In genomic region chr14:74973003-74973614, GRCh38 we compare ENCODE assay signal across 9 cellular contexts. TPM values are rescaled to one million over a fixed set of nuclear protein-coding genes. Genes with fewer than 3 reads are reported as not detected.
A peak's percentile ranks its signal among the peaks of the same experiment; 100 is the strongest.
DNase-seq lines count a peak whose midpoint lies in the region; ATAC-seq lines count a peak whose summit lies in the region.
"Had no signal": no experiment of that assay in that cellular context is flagged by ENCODE, and none has a peak within 500 bp of the region (broad histone marks: within the 10 kb centered on the region; RNA-seq: fewer than 3 reads in every experiment).

No MANE protein-coding gene starts in this region.

- no peak overlapping the region for H3K27ac Mint-ChIP-seq in stimulated activated memory B cell treated with anti-CD40 and anti-IgM and Interleukin-4, amounts not matched to agents 10 μg/mL and 1 μg/mL and 100 μg/mL, for 72 hours
- no peak overlapping the region for H3K27ac Mint-ChIP-seq in activated T-helper 2 cell treated with anti-CD3 and anti-CD28 coated beads, Interferon-gamma antibody, Interleukin-2, Interleukin-4, amounts not matched to agents 10 μg/mL and 5 μg/mL and 100 μg/mL, durations not matched to agents 14 hours and 24 hours and 36 hours

- H3K36me3 Mint-ChIP-seq in stimulated activated memory B cell treated with anti-CD40 and anti-IgM and Interleukin-4, amounts not matched to agents 10 μg/mL and 1 μg/mL and 100 μg/mL, for 72 hours = no peaks in the 10 kb centered on the region
- H3K36me3 Mint-ChIP-seq in activated T-helper 2 cell treated with anti-CD3 and anti-CD28 coated beads, Interferon-gamma antibody, Interleukin-2, Interleukin-4, amounts not matched to agents 10 μg/mL and 5 μg/mL and 100 μg/mL, durations not matched to agents 14 hours and 24 hours and 36 hours (ENCODE audit: low read depth) = no peaks in the 10 kb centered on the region

- no peaks in the 10 kb centered on the region for H3K4me1 Mint-ChIP-seq in stimulated activated memory B cell treated with anti-CD40 and anti-IgM and Interleukin-4, amounts not matched to agents 10 μg/mL and 1 μg/mL and 100 μg/mL, for 72 hours
- H3K4me1 Mint-ChIP-seq in activated T-helper 2 cell treated with anti-CD3 and anti-CD28 coated beads, Interferon-gamma antibody, Interleukin-2, Interleukin-4, amounts not matched to agents 10 μg/mL and 5 μg/mL and 100 μg/mL, durations not matched to agents 14 hours and 24 hours and 36 hours (ENCODE audit: low read depth) = no peaks in the 10 kb centered on the region

- ATAC-seq in right cardiac atrium (peak; percentile 59 to 83), GM21526 (IDR thresholded peaks at IDR 0.05; ENCODE audit: low FRiP score, unreplicated experiment) (no peak)
- peak; percentile 24 for ATAC-seq in stimulated activated memory B cell treated with anti-CD40 and anti-IgM and Interleukin-4, amounts not matched to agents 10 μg/mL and 1 μg/mL and 100 μg/mL, for 72 hours
- ATAC-seq: A549 had no signal

- WGBS in right cardiac atrium = 62% methylated on average over 15 of the region's 15 CpGs

- no peaks in the 10 kb centered on the region for H3K27me3 ChIP-seq in right cardiac atrium (ENCODE audit: control insufficient read depth, insufficient read depth)

- H3K9me3 ChIP-seq in right cardiac atrium (ENCODE audit: control insufficient read depth, low read length) = no peaks in the 10 kb centered on the region
- H3K9me3 ChIP-seq: A549 had no signal

- peaks cover 19% of the 10 kb centered on the region for H3K4me1 ChIP-seq in right cardiac atrium (ENCODE audit: control insufficient read depth, insufficient read depth, low read length)
- H3K4me1 ChIP-seq: A549 had no signal

- intact Hi-C loops in right cardiac atrium (cut with DNase I) = no loop called here
- intact Hi-C loops in activated T-helper 2 cell treated with anti-CD3 and anti-CD28 coated beads, Interferon-gamma antibody, Interleukin-2, Interleukin-4, amounts not matched to agents 10 μg/mL and 5 μg/mL and 100 μg/mL, durations not matched to agents 14 hours and 24 hours and 36 hours (cut with micrococcal nuclease) = no loop called here

- peak; percentile 25 for DNase-seq in NCI-H146 (lab: John Stamatoyannopoulos, UW)
- DNase-seq in NCI-H146 treated with DMSO at 0.1 percent for 48 hours (lab: John Stamatoyannopoulos, UW; ENCODE audit: unreplicated experiment) = no peak
- peak in 2 of 3 experiments; percentile 6 to 20 for DNase-seq in activated CD8-positive, alpha-beta memory T cell treated with anti-CD3 and anti-CD28 coated beads for 48 hours (ENCODE audit: low read depth in 2 of 3, low spot score in 2 of 3)
- peak; percentile 77 to 88 (median 86) for DNase-seq in right cardiac atrium
- DNase-seq in activated T-helper 2 cell treated with anti-CD3 and anti-CD28 coated beads, Interferon-gamma antibody, Interleukin-2, Interleukin-4, amounts not matched to agents 10 μg/mL and 5 μg/mL and 100 μg/mL, durations not matched to agents 14 hours and 24 hours and 36 hours (ENCODE audit: low spot score) = no peak
- DNase-seq in cerebellum (ENCODE audit: low spot score) = no peak

- no peak overlapping the region for H3K4me3 Mint-ChIP-seq in stimulated activated memory B cell treated with anti-CD40 and anti-IgM and Interleukin-4, amounts not matched to agents 10 μg/mL and 1 μg/mL and 100 μg/mL, for 72 hours
- H3K4me3 Mint-ChIP-seq in activated T-helper 2 cell treated with anti-CD3 and anti-CD28 coated beads, Interferon-gamma antibody, Interleukin-2, Interleukin-4, amounts not matched to agents 10 μg/mL and 5 μg/mL and 100 μg/mL, durations not matched to agents 14 hours and 24 hours and 36 hours (ENCODE audit: low read depth) = no peak overlapping the region

- no peak overlapping the region for H3K4me3 ChIP-seq in right cardiac atrium (ENCODE audit: low read length)
- H3K4me3 ChIP-seq: A549 had no signal

- no peaks in the 10 kb centered on the region for H3K9me3 Mint-ChIP-seq in stimulated activated memory B cell treated with anti-CD40 and anti-IgM and Interleukin-4, amounts not matched to agents 10 μg/mL and 1 μg/mL and 100 μg/mL, for 72 hours
- H3K9me3 Mint-ChIP-seq in activated T-helper 2 cell treated with anti-CD3 and anti-CD28 coated beads, Interferon-gamma antibody, Interleukin-2, Interleukin-4, amounts not matched to agents 10 μg/mL and 5 μg/mL and 100 μg/mL, durations not matched to agents 14 hours and 24 hours and 36 hours = no peaks in the 10 kb centered on the region

- H3K27ac ChIP-seq in right cardiac atrium (ENCODE audit: low read length) = no peak overlapping the region
- H3K27ac ChIP-seq: A549 had no signal

- H3K27me3 Mint-ChIP-seq in stimulated activated memory B cell treated with anti-CD40 and anti-IgM and Interleukin-4, amounts not matched to agents 10 μg/mL and 1 μg/mL and 100 μg/mL, for 72 hours = no peaks in the 10 kb centered on the region
- peaks cover 3% of the 10 kb centered on the region for H3K27me3 Mint-ChIP-seq in activated T-helper 2 cell treated with anti-CD3 and anti-CD28 coated beads, Interferon-gamma antibody, Interleukin-2, Interleukin-4, amounts not matched to agents 10 μg/mL and 5 μg/mL and 100 μg/mL, durations not matched to agents 14 hours and 24 hours and 36 hours (ENCODE audit: low read depth)

RNA-seq across cellular contexts. Expression of gene PGF, which starts 17.7 kb away (rescaled TPM):
- total RNA-seq in right cardiac atrium (1 to 10 TPM; 2.9 to 5.9 (median 4.1) TPM), cerebellum (4.4 TPM)
- polyA plus RNA-seq in right cardiac atrium = 4.3 TPM
- total RNA-seq in activated T-helper 2 cell treated with anti-CD3 and anti-CD28 coated beads, Interferon-gamma antibody, Interleukin-2, Interleukin-4, amounts not matched to agents 10 μg/mL and 5 μg/mL and 100 μg/mL, durations not matched to agents 14 hours and 24 hours and 36 hours = 0.34 and 0.39 TPM in 2 replicates

RNA-seq across cellular contexts. Expression of gene EIF2B2, which starts 29.6 kb away (rescaled TPM):
- total RNA-seq in right cardiac atrium = 10 to 100 TPM; 29.4 to 39.9 (median 35.9) TPM
- polyA plus RNA-seq in right cardiac atrium = 25.9 TPM
- total RNA-seq in activated T-helper 2 cell treated with anti-CD3 and anti-CD28 coated beads, Interferon-gamma antibody, Interleukin-2, Interleukin-4, amounts not matched to agents 10 μg/mL and 5 μg/mL and 100 μg/mL, durations not matched to agents 14 hours and 24 hours and 36 hours = 46.4 and 50.4 TPM in 2 replicates
- 28.0 TPM for total RNA-seq in cerebellum

RNA-seq across cellular contexts. Expression of gene RPS6KL1, which starts 50.0 kb away (rescaled TPM):
- total RNA-seq in right cardiac atrium (10 to 100 TPM; 13.9 to 20.7 (median 17.3) TPM), cerebellum (42.4 TPM)
- polyA plus RNA-seq in right cardiac atrium = 10.5 TPM
- 10.8 and 12.0 TPM in 2 replicates for total RNA-seq in activated T-helper 2 cell treated with anti-CD3 and anti-CD28 coated beads, Interferon-gamma antibody, Interleukin-2, Interleukin-4, amounts not matched to agents 10 μg/mL and 5 μg/mL and 100 μg/mL, durations not matched to agents 14 hours and 24 hours and 36 hours

Comparison
In these comparisons a context has a peak if more than half of its experiments do, and no peak if none do; other contexts are left out.
1. DNase-seq: peak in NCI-H146 (single experiment), activated CD8-positive, alpha-beta memory T cell treated with anti-CD3 and anti-CD28 coated beads for 48 hours (2 of 3) and right cardiac atrium (3 of 3); none in NCI-H146 treated with DMSO at 0.1 percent for 48 hours (single experiment), activated T-helper 2 cell treated with anti-CD3 and anti-CD28 coated beads, Interferon-gamma antibody, Interleukin-2, Interleukin-4, amounts not matched to agents 10 μg/mL and 5 μg/mL and 100 μg/mL, durations not matched to agents 14 hours and 24 hours and 36 hours (single experiment) and cerebellum (single experiment).